In genomic region chr14:103334644-103335603, GRCh38 we compare ENCODE assay signal across 8 cellular contexts. TPM values are rescaled to one million over a fixed set of nuclear protein-coding genes. Genes with fewer than 3 reads are reported as not detected.
DNase-seq lines count a peak whose midpoint lies in the region; ATAC-seq and TF ChIP-seq lines count a peak whose summit lies in the region.

No MANE protein-coding gene starts in this region.

- peaks cover 27% of the 10 kb centered on the region for H3K4me1 Mint-ChIP-seq in Calu3 (ENCODE audit: low read depth, unreplicated experiment)

- peak; percentile 20 for ATAC-seq in GM21528 (IDR thresholded peaks at IDR 0.05; ENCODE audit: low FRiP score, unreplicated experiment)

- H3K27me3 ChIP-seq in KMS-11 (ENCODE audit: insufficient read depth, low read depth) (no peaks in the 10 kb centered on the region), WERI-Rb-1 (ENCODE audit: insufficient read depth, low read depth, severe bottlenecking) (no peaks in the 10 kb centered on the region), skeletal muscle satellite cell (ENCODE audit: control insufficient read depth, insufficient read depth, low read length) (no peaks in the 10 kb centered on the region)

- H3K4me2 ChIP-seq in KMS-11 (peak overlapping the region; percentile 94), skeletal muscle satellite cell (ENCODE audit: low read length) (peak overlapping the region; percentile 94)

- H3K4me3 ChIP-seq in KMS-11 (IDR thresholded peaks at IDR 0.05; ENCODE audit: insufficient read depth, low read depth, low read length) = no peak overlapping the region
- peak overlapping the region; percentile 83 for H3K4me3 ChIP-seq in WERI-Rb-1 (ENCODE audit: low read depth, low read length)
- H3K4me3 ChIP-seq in skeletal muscle satellite cell (ENCODE audit: low read length) = peak overlapping the region; percentile 91

- CTCF ChIA-PET in Calu3 (lab: Charles Lee) = interaction anchor here (1.1 to 2.3 kb wide), 2 partner anchors 56 to 230 kb away, joined by 3 to 8 read pairs; no protein-coding TSS in a partner anchor

- peaks cover 68% of the 10 kb centered on the region for H3K4me1 ChIP-seq in KMS-11 (ENCODE audit: low read depth, poor library complexity, severe bottlenecking)
- H3K4me1 ChIP-seq in skeletal muscle satellite cell (ENCODE audit: control insufficient read depth, insufficient read depth, low read length) = peaks cover 19% of the 10 kb centered on the region

- H3K9ac ChIP-seq in KMS-11 (peak overlapping the region; percentile 91), skeletal muscle satellite cell (ENCODE audit: low read depth, low read length) (peak overlapping the region; percentile 100)

- no peaks in the 10 kb centered on the region for H3K9me3 Mint-ChIP-seq in Calu3 (ENCODE audit: low read depth, unreplicated experiment)

- peaks cover 35% of the 10 kb centered on the region for H3K79me2 ChIP-seq in KMS-11 (ENCODE audit: insufficient read depth, low read depth)

- no peaks in the 10 kb centered on the region for H4K20me1 ChIP-seq in KMS-11 (ENCODE audit: insufficient read depth)

- H3K9me3 ChIP-seq in WERI-Rb-1 (ENCODE audit: severe bottlenecking) (no peaks in the 10 kb centered on the region), skeletal muscle satellite cell (replicated peaks; ENCODE audit: low read length) (no peaks in the 10 kb centered on the region)

- H3K27ac ChIP-seq in KMS-11 (peak overlapping the region; percentile 92; the same call in 1 of the 2 replicates), WERI-Rb-1 (peak overlapping the region; percentile 97)

- peaks cover 72% of the 10 kb centered on the region for H3K36me3 Mint-ChIP-seq in Calu3 (ENCODE audit: insufficient read depth, unreplicated experiment)

- H3K27me3 Mint-ChIP-seq in Calu3 (ENCODE audit: unreplicated experiment) = no peaks in the 10 kb centered on the region

- peak overlapping the region; percentile 90 for H3K4me3 Mint-ChIP-seq in Calu3 (ENCODE audit: low read depth, unreplicated experiment)

- intact Hi-C loops in Calu3 (cut with micrococcal nuclease; ENCODE audit: unreplicated experiment) = no loop called here

- TF ChIP-seq CTCF in Calu3 (IDR thresholded peaks at IDR 0.05; ENCODE audit: unreplicated experiment) = no peak
- TF ChIP-seq CTCF in KMS-11 (conservative IDR thresholded peaks at IDR 0.05; ENCODE audit: low read depth, low read length) = no peak
- TF ChIP-seq CTCF in WERI-Rb-1 (IDR thresholded peaks at IDR 0.05; ENCODE audit: low read depth, low read length) = no peak

- TSS peak; percentile 48 for BruUV-seq in Calu3 (replicated peaks; lab: Mats Ljungman, UMichigan)

- peak overlapping the region; percentile 98 for H3K27ac Mint-ChIP-seq in Calu3 (ENCODE audit: unreplicated experiment)

- DNase-seq in Calu3 (peak; percentile 72), WERI-Rb-1 (peak; percentile 44), brain pericyte (ENCODE audit: low read depth, low spot score) (peak; percentile 13), iPS-NIHi11 (ENCODE audit: low spot score) (peak; percentile 76), NCI-H1694 treated with DMSO at 0.1 percent for 48 hours (lab: John Stamatoyannopoulos, UW) (no peak)

- peaks cover 36% of the 10 kb centered on the region; the same call in 1 of the 2 replicates for H3K36me3 ChIP-seq in KMS-11 (ENCODE audit: insufficient read depth)
- peaks cover 61% of the 10 kb centered on the region for H3K36me3 ChIP-seq in WERI-Rb-1
- H3K36me3 ChIP-seq in skeletal muscle satellite cell (ENCODE audit: insufficient read depth, low read length) = peaks cover 52% of the 10 kb centered on the region

- no peak overlapping the region for H2AFZ ChIP-seq in KMS-11 (ENCODE audit: low read depth)

RNA-seq across cellular contexts. Expression of gene EIF5, which starts 0.9 kb away (rescaled TPM):
- total RNA-seq in Calu3 (2022) = 327 and 328 TPM in 2 replicates
- 125 and 142 TPM in 2 replicates for total RNA-seq in skeletal muscle satellite cell (2012; rRNA removed)

RNA-seq across cellular contexts. Expression of gene MARK3, which starts 50.3 kb away (rescaled TPM):
- total RNA-seq in Calu3 (2022) = 76.0 and 79.5 TPM in 2 replicates
- total RNA-seq in skeletal muscle satellite cell (2012; rRNA removed) = 76.7 and 89.7 TPM in 2 replicates
